15 cellular contexts compared by ENCODE assay signal in the genomic region with DNA sequence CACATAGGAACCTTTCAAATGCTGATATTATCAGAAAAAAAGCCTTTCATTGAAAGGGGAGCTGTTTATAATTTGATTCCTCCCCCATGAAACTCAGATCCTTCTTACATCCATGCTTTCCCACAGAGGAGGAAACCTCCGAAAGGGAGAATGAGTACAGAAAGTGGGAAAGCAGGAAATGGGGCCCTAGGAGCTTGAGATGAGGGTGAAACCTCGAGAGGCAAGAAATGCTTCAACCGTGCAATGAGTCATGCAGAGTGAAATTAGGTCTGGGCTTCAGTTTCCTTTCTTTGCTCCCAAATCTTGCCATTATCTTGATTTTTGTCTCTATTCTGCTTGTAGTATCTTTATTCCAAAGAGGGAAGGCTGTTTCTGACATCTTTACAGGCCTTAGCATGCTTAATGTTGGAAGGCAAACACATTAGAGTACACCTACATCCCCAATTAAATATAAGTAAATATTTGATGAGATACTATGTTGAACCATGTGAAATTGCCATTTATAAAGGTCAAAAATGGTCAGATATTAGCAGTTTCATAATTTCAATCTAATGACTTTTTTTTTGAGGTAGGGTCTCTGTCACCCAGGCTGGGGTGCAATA.
A peak's percentile ranks its signal among the peaks of the same experiment; 100 is the strongest.
DNase-seq lines count a peak whose midpoint lies in the region; ATAC-seq and TF ChIP-seq lines count a peak whose summit lies in the region.
"Had no signal": no experiment of that assay in that cellular context is flagged by ENCODE, and none has a peak within 500 bp of the region (broad histone marks: within the 10 kb centered on the region; RNA-seq: fewer than 3 reads in every experiment).

No MANE protein-coding gene starts in this region.

- H2AFZ ChIP-seq in hepatocyte: peak overlapping the region; percentile 16

- no peak for ATAC-seq in activated CD8-positive, alpha-beta T cell treated with anti-CD3 and anti-CD28 coated beads, Interleukin-2, amount 10 ng/mL, durations not matched to agents 7 days and 5 days
- ATAC-seq in HG02763 (IDR thresholded peaks at IDR 0.05; ENCODE audit: unreplicated experiment): no peak
- ATAC-seq: stimulated activated naive CD8-positive, alpha-beta T cell treated with anti-CD3 and anti-CD28 coated beads, Interleukin-15, Interleukin-2, amounts not matched to agents 100 U/mL and 50 U/mL, for 24 hours had no signal

- H3K9me3 ChIP-seq in hepatocyte (ENCODE audit: low read depth): no peaks in the 10 kb centered on the region

- no peaks in the 10 kb centered on the region for H3K36me3 ChIP-seq in hepatocyte (replicated peaks; ENCODE audit: insufficient read depth, low read depth)
- H3K36me3 ChIP-seq: cardiac muscle cell had no signal

- WGBS in hepatocyte (ENCODE audit: low lambda C conversion rate, missing lambda C conversion rate): 81% methylated on average over 3 of the region's 3 CpGs

- CTCF ChIA-PET in activated CD8-positive, alpha-beta T cell treated with anti-CD3 and anti-CD28 coated beads, Interleukin-2, amount 10 ng/mL, durations not matched to agents 7 days and 5 days (lab: Charles Lee): interaction anchor here (0.8 to 1.5 kb wide), 2 partner anchors 29 to 202 kb away, joined by 3 to 4 read pairs; no protein-coding TSS in a partner anchor

- H3K79me2 ChIP-seq in hepatocyte: no peaks in the 10 kb centered on the region

- H3K27ac Mint-ChIP-seq in activated CD8-positive, alpha-beta T cell treated with anti-CD3 and anti-CD28 coated beads, Interleukin-2, amount 10 ng/mL, durations not matched to agents 7 days and 5 days: no peak overlapping the region
- H3K27ac Mint-ChIP-seq: activated CD4-positive, alpha-beta T cell treated with anti-CD3 and anti-CD28 coated beads, Interleukin-2, amount 10 ng/mL, durations not matched to agents 24 days and 14 days; CD4-positive, alpha-beta T cell; HFFc6 had no signal

- H3K4me3 ChIP-seq in hepatocyte: no peak overlapping the region
- H3K4me3 ChIP-seq: cardiac muscle cell had no signal

- no peaks in the 10 kb centered on the region for H3K9me2 ChIP-seq in hepatocyte (replicated peaks; ENCODE audit: insufficient read depth)

- no peaks in the 10 kb centered on the region for H4K20me1 ChIP-seq in hepatocyte (ENCODE audit: insufficient read depth, poor library complexity, severe bottlenecking)

- peaks cover 4% of the 10 kb centered on the region for H3K4me1 Mint-ChIP-seq in activated CD8-positive, alpha-beta T cell treated with anti-CD3 and anti-CD28 coated beads, Interleukin-2, amount 10 ng/mL, durations not matched to agents 7 days and 5 days (ENCODE audit: low read depth)

- POLR2A ChIA-PET in activated CD8-positive, alpha-beta T cell treated with anti-CD3 and anti-CD28 coated beads, Interleukin-2, amount 10 ng/mL, durations not matched to agents 7 days and 5 days (lab: Charles Lee): no interaction called here

- peaks cover 4% of the 10 kb centered on the region for H3K4me1 ChIP-seq in hepatocyte (ENCODE audit: insufficient read depth)

- DNase-seq in EH (ENCODE audit: low read depth): peak; percentile 49
- DNase-seq in HCEC 1CT: peak; percentile 24
- DNase-seq in hepatocyte (ENCODE audit: low spot score): no peak
- DNase-seq in activated CD8-positive, alpha-beta T cell treated with anti-CD3 and anti-CD28 coated beads, Interleukin-2, amount 10 ng/mL, durations not matched to agents 7 days and 5 days: no peak
- DNase-seq in activated T-cell treated with anti-CD3 and anti-CD28 coated beads, Interleukin-2, amount 50 U/mL, for 48 hours: no peak
- DNase-seq in NCI-H526 treated with DMSO at 0.1 percent for 48 hours (lab: John Stamatoyannopoulos, UW): no peak
- DNase-seq: activated CD4-positive, alpha-beta T cell treated with anti-CD3 and anti-CD28 coated beads, Interleukin-2, amount 10 ng/mL, durations not matched to agents 24 days and 14 days; CD4-positive, alpha-beta T cell; HFFc6; NCI-H2081 treated with DMSO at 0.1 percent for 48 hours; stimulated activated naive CD8-positive, alpha-beta T cell treated with anti-CD3 and anti-CD28 coated beads, Interleukin-15, Interleukin-2, amounts not matched to agents 100 U/mL and 50 U/mL, for 24 hours; T-helper 1 cell had no signal

- no peaks in the 10 kb centered on the region for H3K27me3 ChIP-seq in hepatocyte
- H3K27me3 ChIP-seq: cardiac muscle cell had no signal

- H3K9me3 Mint-ChIP-seq in activated CD8-positive, alpha-beta T cell treated with anti-CD3 and anti-CD28 coated beads, Interleukin-2, amount 10 ng/mL, durations not matched to agents 7 days and 5 days (ENCODE audit: insufficient read depth): no peaks in the 10 kb centered on the region

- peaks cover 14% of the 10 kb centered on the region for H3K27me3 Mint-ChIP-seq in activated CD8-positive, alpha-beta T cell treated with anti-CD3 and anti-CD28 coated beads, Interleukin-2, amount 10 ng/mL, durations not matched to agents 7 days and 5 days (ENCODE audit: low read depth)

- peak overlapping the region; percentile 83 for H3K27ac ChIP-seq in VCaP
- no peak overlapping the region for H3K27ac ChIP-seq in hepatocyte
- H3K27ac ChIP-seq: cardiac muscle cell had no signal

- H3K36me3 Mint-ChIP-seq in activated CD8-positive, alpha-beta T cell treated with anti-CD3 and anti-CD28 coated beads, Interleukin-2, amount 10 ng/mL, durations not matched to agents 7 days and 5 days (ENCODE audit: low read depth): no peaks in the 10 kb centered on the region

- no peak overlapping the region for H3K4me2 ChIP-seq in hepatocyte

- TF ChIP-seq CTCF in VCaP (conservative IDR thresholded peaks at IDR 0.05) (no peak), hepatocyte (IDR thresholded peaks at IDR 0.05; ENCODE audit: poor library complexity) (no peak)

- H3K4me3 Mint-ChIP-seq in activated CD8-positive, alpha-beta T cell treated with anti-CD3 and anti-CD28 coated beads, Interleukin-2, amount 10 ng/mL, durations not matched to agents 7 days and 5 days: no peak overlapping the region
- H3K4me3 Mint-ChIP-seq: activated CD4-positive, alpha-beta T cell treated with anti-CD3 and anti-CD28 coated beads, Interleukin-2, amount 10 ng/mL, durations not matched to agents 24 days and 14 days; CD4-positive, alpha-beta T cell; HFFc6 had no signal

Comparison
In these comparisons a context has a peak if more than half of its experiments do, and no peak if none do; other contexts are left out.
1. DNase-seq: peak in EH (single experiment) and HCEC 1CT (single experiment); none in hepatocyte (single experiment), activated CD8-positive, alpha-beta T cell treated with anti-CD3 and anti-CD28 coated beads, Interleukin-2, amount 10 ng/mL, durations not matched to agents 7 days and 5 days (single experiment), activated T-cell treated with anti-CD3 and anti-CD28 coated beads, Interleukin-2, amount 50 U/mL, for 48 hours (0 of 2) and NCI-H526 treated with DMSO at 0.1 percent for 48 hours (single experiment).